Comparison of ENCODE assay signal across 18 cellular contexts in genomic region chr18:79532690-79533058, GRCh38.
DNase-seq lines count a peak whose midpoint lies in the region; ATAC-seq and TF ChIP-seq lines count a peak whose summit lies in the region.
"Had no signal": no experiment of that assay in that cellular context is flagged by ENCODE, and none has a peak within 500 bp of the region (broad histone marks: within the 10 kb centered on the region; RNA-seq: fewer than 3 reads in every experiment).

No MANE protein-coding gene starts in this region.

- POLR2A ChIA-PET in WTC11 (lab: Charles Lee): interaction anchor here (0.6 kb wide), 1 partner anchor 34 kb away, joined by 3 read pairs; no protein-coding TSS in a partner anchor

- H3K4me1 Mint-ChIP-seq in WTC11: no peaks in the 10 kb centered on the region

- intact Hi-C loops in left ventricle myocardium superior (cut with micrococcal nuclease): no loop called here
- intact Hi-C loops in aorta (cut with DNase I): no loop called here

- WGBS in aorta, 2 donors: 63 to 67% methylated on average over 14 of the region's 14 CpGs

- 0 out of 2 replicates have a peak overlapping the region, but pooled peaks have one; percentile 16 for H3K27ac Mint-ChIP-seq in WTC11
- H3K27ac Mint-ChIP-seq: CD8-positive, alpha-beta memory T cell had no signal

- H3K4me3 Mint-ChIP-seq in WTC11: no peak overlapping the region
- H3K4me3 Mint-ChIP-seq: CD8-positive, alpha-beta memory T cell had no signal

- CTCF ChIA-PET in WTC11 (lab: Charles Lee): no interaction called here

- peaks cover 3% of the 10 kb centered on the region for H3K36me3 Mint-ChIP-seq in WTC11

- H3K36me3 ChIP-seq in right atrium auricular region: peaks cover 5% of the 10 kb centered on the region
- H3K36me3 ChIP-seq in aorta (ENCODE audit: control insufficient read depth in 1 of 2, insufficient read depth in 2 of 2, low read length in 1 of 2): no peaks in the 10 kb centered on the region
- H3K36me3 ChIP-seq: BE2C had no signal

- H3K4me3 ChIP-seq in right atrium auricular region: no peak overlapping the region
- no peak overlapping the region for H3K4me3 ChIP-seq in aorta (ENCODE audit: low read length in 2 of 2)

- H3K27me3 Mint-ChIP-seq in WTC11 (ENCODE audit: low read depth): peaks cover 7% of the 10 kb centered on the region

- ATAC-seq in left ventricle myocardium superior (peak; percentile 45), WTC11 (no peak), aorta (ENCODE audit: low FRiP score) (no peak), HG03095 (IDR thresholded peaks at IDR 0.05; ENCODE audit: unreplicated experiment) (no peak)
- ATAC-seq: Panc1 had no signal

- H3K27ac ChIP-seq in right atrium auricular region: no peak overlapping the region
- H3K27ac ChIP-seq in aorta (ENCODE audit: low read depth in 1 of 2, low read length in 2 of 2): no peak overlapping the region

- H3K4me1 ChIP-seq in right atrium auricular region (no peaks in the 10 kb centered on the region), aorta (ENCODE audit: control insufficient read depth in 1 of 2, insufficient read depth in 2 of 2, low read length in 2 of 2) (no peaks in the 10 kb centered on the region)
- H3K4me1 ChIP-seq: BE2C had no signal

- no peaks in the 10 kb centered on the region for H3K27me3 ChIP-seq in right atrium auricular region
- no peaks in the 10 kb centered on the region for H3K27me3 ChIP-seq in aorta (ENCODE audit: control insufficient read depth in 1 of 2, insufficient read depth in 2 of 2, low read length in 1 of 2)

- no peak for TF ChIP-seq CTCF in right atrium auricular region (IDR thresholded peaks at IDR 0.05)
- no peak for TF ChIP-seq CTCF in WTC11 (IDR thresholded peaks at IDR 0.05)

- H3K9me3 ChIP-seq in right atrium auricular region (no peaks in the 10 kb centered on the region), aorta (ENCODE audit: control insufficient read depth, low read length) (peaks cover 1% of the 10 kb centered on the region)
- H3K9me3 ChIP-seq: BE2C had no signal

- DNase-seq in left ventricle myocardium superior: no peak
- no peak for DNase-seq in right atrium auricular region (ENCODE audit: low spot score)
- peak; percentile 6 for DNase-seq in WTC11 (ENCODE audit: low spot score)
- DNase-seq in mesenteric fat pad (ENCODE audit: low spot score): peak; percentile 83
- peak; percentile 29 to 56 for DNase-seq in aorta
- DNase-seq in CD1c-positive myeloid dendritic cell (ENCODE audit: extremely low spot score): no peak
- DNase-seq: ACHN, BE2C, GF-D8, GOT3, Kasumi-1, NCI-H187 treated with DMSO at 0.1 percent for 48 hours, NCI-H2171, NCI-H510A, SIG-M5 had no signal

- peaks cover 3% of the 10 kb centered on the region for H3K9me3 Mint-ChIP-seq in WTC11
- H3K9me3 Mint-ChIP-seq: CD8-positive, alpha-beta memory T cell had no signal

TF ChIP-seq in WTC11, 78 proteins besides CTCF, POLR2A, EP300 and RAD21:
- TF ChIP-seq MXD4 (CRISPR knock-in tag; IDR thresholded peaks at IDR 0.05; ENCODE audit: borderline replicate concordance): no peak
- no peak for TF ChIP-seq GRHL2 (CRISPR knock-in tag; IDR thresholded peaks at IDR 0.05; ENCODE audit: insufficient replicate concordance, severe bottlenecking)
- no peak for TF ChIP-seq IRF1 (CRISPR knock-in tag; IDR thresholded peaks at IDR 0.05)
- no peak for TF ChIP-seq ZNF425 (CRISPR knock-in tag; conservative IDR thresholded peaks at IDR 0.05)
- no peak for TF ChIP-seq FOXJ3 (CRISPR knock-in tag; IDR thresholded peaks at IDR 0.05; ENCODE audit: borderline replicate concordance)
- no peak for TF ChIP-seq RELA (CRISPR knock-in tag; IDR thresholded peaks at IDR 0.05; ENCODE audit: borderline replicate concordance)
- TF ChIP-seq ZNF138 (CRISPR knock-in tag; conservative IDR thresholded peaks at IDR 0.05): no peak
- no peak for TF ChIP-seq ELF4 (CRISPR knock-in tag; IDR thresholded peaks at IDR 0.05; ENCODE audit: low read depth)
- no peak for TF ChIP-seq KAT7 (CRISPR knock-in tag; IDR thresholded peaks at IDR 0.05; ENCODE audit: borderline replicate concordance)

Comparison
In these comparisons a context has a peak if more than half of its experiments do, and no peak if none do; other contexts are left out.
1. DNase-seq: peak in WTC11 (single experiment), mesenteric fat pad (single experiment) and aorta (2 of 2); none in left ventricle myocardium superior (single experiment), right atrium auricular region (single experiment) and CD1c-positive myeloid dendritic cell (single experiment).